Comparison of ENCODE assay signal across 8 cellular contexts in genomic region chr20:53708129-53708968, GRCh38.
A peak's percentile ranks its signal among the peaks of the same experiment; 100 is the strongest.
DNase-seq lines count a peak whose midpoint lies in the region; ATAC-seq, FAIRE-seq and TF ChIP-seq lines count a peak whose summit lies in the region.

No MANE protein-coding gene starts in this region.

- POLR2A ChIA-PET in HepG2 (lab: Yijun Ruan, JAX): interaction anchor here (0.8 to 1.5 kb wide), 3 partner anchors 27 to 85 kb away, joined by 3 to 4 read pairs (median 3); no protein-coding TSS in a partner anchor

- H3K27ac ChIP-seq in BLaER1 (0 out of 2 replicates have a peak overlapping the region, but pooled peaks have one; percentile 31), HepG2 (ENCODE audit: extremely low read length, insufficient read depth, low read length) (no peak overlapping the region), upper lobe of left lung (peak overlapping the region in 3 of 4 donors; percentile 23 to 59 (median 24)), uterus (peak overlapping the region in 1 of 2 donors; percentile 48)

- intact Hi-C loops in HepG2 (cut with micrococcal nuclease; ENCODE audit: unreplicated experiment) (no loop called here), uterus (cut with DNase I; ENCODE audit: low total_unique reads) (no loop called here)

- ATAC-seq in GM19463 (IDR thresholded peaks at IDR 0.05; ENCODE audit: unreplicated experiment) (peak; percentile 63), HepG2 (no peak), upper lobe of left lung (ENCODE audit: low FRiP score in 2 of 2) (peak in 1 of 2 donors; percentile 37)

- H3K9ac ChIP-seq in BLaER1: peak overlapping the region; percentile 39; the same call in 1 of the 2 replicates
- no peak overlapping the region for H3K9ac ChIP-seq in HepG2 (ENCODE audit: insufficient read depth, low read depth, low read length)

- DNase-seq in HS-5 (ENCODE audit: low read depth) (peak; percentile 92), HepG2 (ENCODE audit: low spot score) (no peak), upper lobe of left lung (no peak), pons (ENCODE audit: low spot score) (no peak), uterus (no peak)
- peak; percentile 38 to 57 for DNase-seq in activated CD4-positive, alpha-beta T cell treated with anti-CD3 and anti-CD28 coated beads, Interleukin-2, amount 50 U/mL, for 48 hours

- H3K36me3 ChIP-seq in BLaER1: no peaks in the 10 kb centered on the region
- no peaks in the 10 kb centered on the region for H3K36me3 ChIP-seq in HepG2 (replicated peaks in 1 of 2; ENCODE audit: control insufficient read depth in 1 of 2, insufficient read depth in 2 of 2, low read length in 2 of 2)
- H3K36me3 ChIP-seq in upper lobe of left lung: no peaks in the 10 kb centered on the region
- H3K36me3 ChIP-seq in uterus: no peaks in the 10 kb centered on the region

- no peak for TF ChIP-seq CTCF in HepG2 (CRISPR knock-in tag; IDR thresholded peaks at IDR 0.05)
- no peak for TF ChIP-seq CTCF in upper lobe of left lung (IDR thresholded peaks at IDR 0.05)
- no peak for TF ChIP-seq CTCF in uterus (IDR thresholded peaks at IDR 0.05)

- in situ Hi-C loops in HepG2 (cut with HindIII; ENCODE audit: extremely low pct_ligation_motif_present, low pct_unique_long_range_greater_than_20kb): no loop called here

- no peaks in the 10 kb centered on the region for H3K79me2 ChIP-seq in HepG2 (ENCODE audit: insufficient read depth, low read length)

- H3K4me2 ChIP-seq in BLaER1 (peak overlapping the region; percentile 69), HepG2 (ENCODE audit: low read depth, low read length) (peak overlapping the region; percentile 54)

- H3K4me1 ChIP-seq in BLaER1 (peaks cover 46% of the 10 kb centered on the region), HepG2 (ENCODE audit: insufficient read depth, low read length) (peaks cover 55% of the 10 kb centered on the region), upper lobe of left lung (peaks cover 0 to 9% (median 4%) of the 10 kb centered on the region in 4 donors), uterus (peaks cover 0 to 5% of the 10 kb centered on the region in 2 donors)

- no peak for TF ChIP-seq RAD21 in HepG2 (CRISPR knock-in tag; IDR thresholded peaks at IDR 0.05)

- H3K27me3 ChIP-seq in BLaER1: no peaks in the 10 kb centered on the region
- no peaks in the 10 kb centered on the region for H3K27me3 ChIP-seq in HepG2 (ENCODE audit: control insufficient read depth in 1 of 2, insufficient read depth in 2 of 2, low read length in 2 of 2)
- no peaks in the 10 kb centered on the region for H3K27me3 ChIP-seq in upper lobe of left lung
- no peaks in the 10 kb centered on the region for H3K27me3 ChIP-seq in uterus

- H2AFZ ChIP-seq in HepG2 (ENCODE audit: low read length): peak overlapping the region; percentile 73

- no TSS peak for BruUV-seq in HepG2 (replicated peaks; lab: Mats Ljungman, UMichigan)

- CTCF ChIA-PET in HepG2 (lab: Yijun Ruan, JAX; ENCODE audit: low intra/inter-chr PET ratio, low total read pairs): no interaction called here

- H4K20me1 ChIP-seq in BLaER1: no peaks in the 10 kb centered on the region
- H4K20me1 ChIP-seq in HepG2 (ENCODE audit: insufficient read depth, low read length): no peaks in the 10 kb centered on the region

- TF ChIP-seq EP300 in HepG2 (IDR thresholded peaks at IDR 0.05; ENCODE audit: low read depth in 2 of 2, low read length in 2 of 2) (no peak), HepG2 (CRISPR knock-in tag; IDR thresholded peaks at IDR 0.05; ENCODE audit: borderline replicate concordance) (0 out of 2 replicates have a peak, but pooled peaks have one; percentile 26), upper lobe of left lung (IDR thresholded peaks at IDR 0.05) (no peak)

- 14% methylated on average over 6 of the region's 6 CpGs for WGBS in HepG2 (ENCODE audit: low lambda C conversion rate)
- 44 to 47% methylated on average over 6 of the region's 6 CpGs for WGBS in upper lobe of left lung, 2 donors

- H3K9me3 ChIP-seq in BLaER1: no peaks in the 10 kb centered on the region
- H3K9me3 ChIP-seq in HepG2 (ENCODE audit: low read length): no peaks in the 10 kb centered on the region
- H3K9me3 ChIP-seq in upper lobe of left lung: no peaks in the 10 kb centered on the region
- H3K9me3 ChIP-seq in uterus: no peaks in the 10 kb centered on the region

- no peak for FAIRE-seq in HepG2 (lab: Jason Lieb, UNC)

- TF ChIP-seq POLR2A in HepG2 (IDR thresholded peaks at IDR 0.05; ENCODE audit: insufficient read depth in 1 of 2, low read depth in 2 of 2, low read length in 2 of 2): no peak
- no peak for TF ChIP-seq POLR2A in upper lobe of left lung (IDR thresholded peaks at IDR 0.05)
- no peak for TF ChIP-seq POLR2A in uterus (IDR thresholded peaks at IDR 0.05)

- H3K4me3 ChIP-seq in BLaER1 (no peak overlapping the region), HepG2 (replicated peaks in 1 of 3; ENCODE audit: insufficient read depth in 1 of 3, low read depth in 2 of 3, low read length in 3 of 3) (no peak overlapping the region), upper lobe of left lung (no peak overlapping the region), uterus (no peak overlapping the region)

TF ChIP-seq in HepG2, 621 proteins besides CTCF, POLR2A, EP300 and RAD21 (continues in another document):
- 0 out of 2 replicates have a peak, but pooled peaks have one; percentile 37 for TF ChIP-seq ZNF7 (CRISPR knock-in tag; IDR thresholded peaks at IDR 0.05)
- no peak for TF ChIP-seq LBX2 (CRISPR knock-in tag; IDR thresholded peaks at IDR 0.05; ENCODE audit: borderline replicate concordance)
- peak; percentile 42 for TF ChIP-seq TEAD3 (CRISPR knock-in tag; optimal IDR thresholded peaks at IDR 0.05; ENCODE audit: borderline replicate concordance)
- 0 out of 2 replicates have a peak, but pooled peaks have one; percentile 25 for TF ChIP-seq TFAP4 (IDR thresholded peaks at IDR 0.05; ENCODE audit: borderline replicate concordance, low read depth)
- TF ChIP-seq PCBP1 (IDR thresholded peaks at IDR 0.05; ENCODE audit: borderline replicate concordance, low read depth, low read length): peak; percentile 92
- no peak for TF ChIP-seq ZNF644 (CRISPR knock-in tag; IDR thresholded peaks at IDR 0.05; ENCODE audit: low read depth)
- TF ChIP-seq IKZF1 (IDR thresholded peaks at IDR 0.05): no peak
- TF ChIP-seq ZNF280D (CRISPR knock-in tag; IDR thresholded peaks at IDR 0.05): no peak
- no peak for TF ChIP-seq ZNF709 (CRISPR knock-in tag; IDR thresholded peaks at IDR 0.05)
- TF ChIP-seq CERS6 (CRISPR knock-in tag; IDR thresholded peaks at IDR 0.05): no peak
- no peak for TF ChIP-seq RFXAP (CRISPR knock-in tag; IDR thresholded peaks at IDR 0.05; ENCODE audit: borderline replicate concordance)
- TF ChIP-seq ZNF253 (CRISPR knock-in tag; IDR thresholded peaks at IDR 0.05; ENCODE audit: borderline replicate concordance): no peak
- TF ChIP-seq NFYC (CRISPR knock-in tag; IDR thresholded peaks at IDR 0.05): no peak
- peak; percentile 98 for TF ChIP-seq HNRNPK (IDR thresholded peaks at IDR 0.05; ENCODE audit: low read depth, low read length, poor library complexity, severe bottlenecking)
- TF ChIP-seq ZSCAN25 (CRISPR knock-in tag; IDR thresholded peaks at IDR 0.05): 0 out of 2 replicates have a peak, but pooled peaks have one; percentile 33
- TF ChIP-seq ZMYM3 (CRISPR knock-in tag; IDR thresholded peaks at IDR 0.05): peak; percentile 50; the same call in 1 of the 2 replicates
- no peak for TF ChIP-seq CBX1 (IDR thresholded peaks at IDR 0.05; ENCODE audit: low read depth)

Comparison
In these comparisons a context has a peak if more than half of its experiments do, and no peak if none do; other contexts are left out.
1. DNase-seq: peak in HS-5 (single experiment) and activated CD4-positive, alpha-beta T cell treated with anti-CD3 and anti-CD28 coated beads, Interleukin-2, amount 50 U/mL, for 48 hours (2 of 2); none in HepG2 (single experiment), upper lobe of left lung (0 of 2), pons (single experiment) and uterus (0 of 2).